ENCODE assay signal across 30 cellular contexts in the genomic region with DNA sequence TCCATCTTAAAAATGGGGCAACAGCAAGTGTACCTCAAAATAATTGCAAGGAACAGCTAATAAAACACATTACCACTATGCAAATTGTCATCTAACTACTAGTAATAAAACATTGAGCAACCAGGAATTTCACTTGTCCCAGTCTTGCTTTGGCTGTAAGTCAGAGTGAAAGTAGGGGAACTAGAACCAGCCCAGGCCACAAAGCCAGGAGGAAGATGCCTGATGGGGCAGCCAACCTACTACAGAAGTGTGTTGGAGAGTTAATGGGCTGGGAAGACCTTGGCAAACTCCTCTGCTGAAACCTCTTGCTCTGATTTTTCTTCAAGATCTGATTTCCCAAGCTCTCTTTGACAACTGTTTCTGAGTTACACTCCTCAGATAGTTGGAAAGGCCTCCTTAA.
"Had no signal": no experiment of that assay in that cellular context is flagged by ENCODE, and none has a peak within 500 bp of the region (broad histone marks: within the 10 kb centered on the region; RNA-seq: fewer than 3 reads in every experiment).

No MANE protein-coding gene starts in this region.

- H3K27me3 Mint-ChIP-seq: activated CD4-positive, alpha-beta memory T cell treated with anti-CD3 and anti-CD28 coated beads for 36 hours; activated naive CD8-positive, alpha-beta T cell; activated naive CD8-positive, alpha-beta T cell treated with anti-CD3 and anti-CD28 coated beads, Interleukin-2, amount 50 U/mL, for 24 hours; IgD-negative memory B cell had no signal

- H3K9me3 Mint-ChIP-seq: activated naive CD4-positive, alpha-beta T cell treated with anti-CD3 and anti-CD28 coated beads for 36 hours; activated naive CD8-positive, alpha-beta T cell treated with anti-CD3 and anti-CD28 coated beads, Interleukin-2, amount 50 U/mL, for 24 hours; activated T-cell treated with anti-CD3 and anti-CD28 coated beads, Interleukin-2, amount 50 U/mL, for 4 hours; activated T-helper 1 cell treated with anti-CD3 and anti-CD28 coated beads, Interleukin-12 subunit alpha, Interleukin-12 subunit beta, Interleukin-2, Interleukin-4 antibody, amounts not matched to agents 30 ng/mL and 10 ng/mL and 1 ng/mL, durations not matched to agents 14 hours and 24 hours and 36 hours; IgD-negative memory B cell; WTC11 had no signal

- H3K36me3 Mint-ChIP-seq: activated CD4-positive, alpha-beta memory T cell treated with anti-CD3 and anti-CD28 coated beads for 36 hours; activated naive CD8-positive, alpha-beta T cell; IgD-negative memory B cell; WTC11 had no signal

- H3K27ac ChIP-seq: brain microvascular endothelial cell had no signal

- ATAC-seq: activated naive CD8-positive, alpha-beta T cell treated with anti-CD3 and anti-CD28 coated beads, Interleukin-2, amount 50 U/mL, for 24 hours; activated T-cell treated with anti-CD3 and anti-CD28 coated beads, Interleukin-2, amount 50 U/mL, for 4 hours; WTC11 had no signal

- H3K36me3 ChIP-seq: brain microvascular endothelial cell had no signal

- H3K27ac Mint-ChIP-seq: activated CD4-positive, alpha-beta memory T cell treated with anti-CD3 and anti-CD28 coated beads for 36 hours; activated naive CD4-positive, alpha-beta T cell treated with anti-CD3 and anti-CD28 coated beads for 36 hours; activated naive CD8-positive, alpha-beta T cell; activated naive CD8-positive, alpha-beta T cell treated with anti-CD3 and anti-CD28 coated beads, Interleukin-2, amount 50 U/mL, for 24 hours; activated T-helper 1 cell treated with anti-CD3 and anti-CD28 coated beads, Interleukin-12 subunit alpha, Interleukin-12 subunit beta, Interleukin-2, Interleukin-4 antibody, amounts not matched to agents 30 ng/mL and 10 ng/mL and 1 ng/mL, durations not matched to agents 14 hours and 24 hours and 36 hours; IgD-negative memory B cell; WTC11 had no signal

- H3K4me3 Mint-ChIP-seq: activated CD4-positive, alpha-beta memory T cell treated with anti-CD3 and anti-CD28 coated beads for 36 hours; activated naive CD4-positive, alpha-beta T cell treated with anti-CD3 and anti-CD28 coated beads for 36 hours; activated naive CD8-positive, alpha-beta T cell; activated naive CD8-positive, alpha-beta T cell treated with anti-CD3 and anti-CD28 coated beads, Interleukin-2, amount 50 U/mL, for 24 hours; activated T-cell treated with anti-CD3 and anti-CD28 coated beads, Interleukin-2, amount 50 U/mL, for 4 hours; activated T-helper 1 cell treated with anti-CD3 and anti-CD28 coated beads, Interleukin-12 subunit alpha, Interleukin-12 subunit beta, Interleukin-2, Interleukin-4 antibody, amounts not matched to agents 30 ng/mL and 10 ng/mL and 1 ng/mL, durations not matched to agents 14 hours and 24 hours and 36 hours; IgD-negative memory B cell; WTC11 had no signal

- H3K27me3 ChIP-seq: brain microvascular endothelial cell had no signal

- DNase-seq: activated CD4-positive, alpha-beta memory T cell treated with anti-CD3 and anti-CD28 coated beads for 36 hours; activated CD4-positive, alpha-beta T cell treated with anti-CD3 and anti-CD28 coated beads for 4 hours; activated CD4-positive, alpha-beta T cell treated with anti-CD3 and anti-CD28 coated beads, Interleukin-2, amount 50 U/mL, for 1 hour; activated CD4-positive, CD25-positive, alpha-beta regulatory T cell treated with anti-CD3 and anti-CD28 coated beads, Interleukin-2, amount 50 U/mL, for 72 hours; activated CD8-positive, alpha-beta memory T cell treated with anti-CD3 and anti-CD28 coated beads, Interleukin-2, amount 50 U/mL, for 4 hours; activated gamma-delta T cell treated with Interleukin-2 at 50 U/mL for 16 hours; activated naive CD4-positive, alpha-beta T cell treated with anti-CD3 and anti-CD28 coated beads for 36 hours; activated naive CD8-positive, alpha-beta T cell treated with anti-CD3 and anti-CD28 coated beads, Interleukin-2, amount 50 U/mL, for 24 hours; activated T-cell treated with anti-CD3 and anti-CD28 coated beads for 4 hours; activated T-cell treated with anti-CD3 and anti-CD28 coated beads, Interleukin-2, amount 50 U/mL, for 4 hours; anterior cingulate cortex; brain microvascular endothelial cell; central memory CD4-positive, alpha-beta T cell; Karpas-422; KBM-7; NCI-H1048; NCI-H1105 treated with DMSO at 0.1 percent for 48 hours; NCI-H1436; NCI-H1694 treated with DMSO at 0.1 percent for 48 hours; NCI-H2029; NCI-H2171; NCI-H510A; NCI-H526; NCI-H748 treated with DMSO at 0.1 percent for 48 hours; NK-92 treated with Interleukin-12 subunit alpha and Interleukin-12 subunit beta, amount 100 ng/mL, for 24 hours; Right ventricle myocardium superior had no signal
